In the genomic region with DNA sequence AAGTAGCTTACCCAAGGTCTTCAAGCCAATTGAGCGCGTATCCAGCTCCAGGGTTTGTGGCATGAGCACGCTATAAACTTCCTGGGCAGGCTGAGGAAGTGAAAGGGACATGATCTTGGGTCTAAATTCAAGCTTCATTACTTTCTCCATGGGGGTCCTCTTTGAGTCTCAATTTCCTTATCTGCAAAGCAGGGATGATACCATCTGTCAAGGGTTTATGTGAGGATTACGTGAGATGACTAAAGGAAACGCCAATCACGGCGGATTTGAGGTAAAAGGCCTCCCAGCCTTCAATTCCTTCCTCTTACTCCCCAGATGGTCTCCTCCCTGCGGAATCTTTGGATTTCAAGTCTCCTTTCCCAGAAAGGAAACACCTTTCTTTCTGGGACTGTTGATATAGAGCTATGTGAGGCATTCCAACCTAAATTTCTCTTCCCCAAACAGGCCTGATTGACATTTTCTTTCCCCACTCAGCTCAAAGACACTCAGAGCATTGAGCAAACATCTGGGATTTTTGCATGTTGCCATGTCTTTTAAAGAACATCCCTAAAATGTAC, we compare ENCODE assay signal across 1 cellular context.
TF ChIP-seq lines count a peak whose summit lies in the region.

No MANE protein-coding gene starts in this region.

TF ChIP-seq in HEK293, 187 proteins besides CTCF, POLR2A, EP300 and RAD21 (continued from another document):
- TF ChIP-seq, protein P1, sequence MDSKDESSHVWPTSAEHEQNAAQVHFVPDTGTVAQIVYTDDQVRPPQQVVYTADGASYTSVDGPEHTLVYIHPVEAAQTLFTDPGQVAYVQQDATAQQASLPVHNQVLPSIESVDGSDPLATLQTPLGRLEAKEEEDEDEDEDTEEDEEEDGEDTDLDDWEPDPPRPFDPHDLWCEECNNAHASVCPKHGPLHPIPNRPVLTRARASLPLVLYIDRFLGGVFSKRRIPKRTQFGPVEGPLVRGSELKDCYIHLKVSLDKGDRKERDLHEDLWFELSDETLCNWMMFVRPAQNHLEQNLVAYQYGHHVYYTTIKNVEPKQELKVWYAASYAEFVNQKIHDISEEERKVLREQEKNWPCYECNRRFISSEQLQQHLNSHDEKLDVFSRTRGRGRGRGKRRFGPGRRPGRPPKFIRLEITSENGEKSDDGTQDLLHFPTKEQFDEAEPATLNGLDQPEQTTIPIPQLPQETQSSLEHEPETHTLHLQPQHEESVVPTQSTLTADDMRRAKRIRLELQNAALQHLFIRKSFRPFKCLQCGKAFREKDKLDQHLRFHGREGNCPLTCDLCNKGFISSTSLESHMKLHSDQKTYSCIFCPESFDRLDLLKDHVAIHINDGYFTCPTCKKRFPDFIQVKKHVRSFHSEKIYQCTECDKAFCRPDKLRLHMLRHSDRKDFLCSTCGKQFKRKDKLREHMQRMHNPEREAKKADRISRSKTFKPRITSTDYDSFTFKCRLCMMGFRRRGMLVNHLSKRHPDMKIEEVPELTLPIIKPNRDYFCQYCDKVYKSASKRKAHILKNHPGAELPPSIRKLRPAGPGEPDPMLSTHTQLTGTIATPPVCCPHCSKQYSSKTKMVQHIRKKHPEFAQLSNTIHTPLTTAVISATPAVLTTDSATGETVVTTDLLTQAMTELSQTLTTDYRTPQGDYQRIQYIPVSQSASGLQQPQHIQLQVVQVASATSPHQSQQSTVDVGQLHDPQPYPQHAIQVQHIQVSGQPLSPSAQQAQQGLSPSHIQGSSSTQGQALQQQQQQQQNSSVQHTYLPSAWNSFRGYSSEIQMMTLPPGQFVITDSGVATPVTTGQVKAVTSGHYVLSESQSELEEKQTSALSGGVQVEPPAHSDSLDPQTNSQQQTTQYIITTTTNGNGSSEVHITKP (tag by site-specific recombination; IDR thresholded peaks at IDR 0.05) = peak; percentile 67
- no peak for TF ChIP-seq ZNF239 (tag by site-specific recombination; IDR thresholded peaks at IDR 0.05)
- peak; percentile 67 for TF ChIP-seq TRIM28 (IDR thresholded peaks at IDR 0.05; ENCODE audit: borderline replicate concordance, low read length)
- no peak for TF ChIP-seq ZSCAN16 (tag by site-specific recombination; IDR thresholded peaks at IDR 0.05)
- no peak for TF ChIP-seq YY1 (tag by site-specific recombination; IDR thresholded peaks at IDR 0.05)
- TF ChIP-seq OSR2 (tag by site-specific recombination; IDR thresholded peaks at IDR 0.05) = 0 out of 2 replicates have a peak, but pooled peaks have one; percentile 24
- no peak for TF ChIP-seq ZNF169 (tag by site-specific recombination; IDR thresholded peaks at IDR 0.05)
- no peak for TF ChIP-seq GLIS1 (tag by site-specific recombination; IDR thresholded peaks at IDR 0.05)
- TF ChIP-seq TCF7L2 (IDR thresholded peaks at IDR 0.05; ENCODE audit: borderline replicate concordance, low read depth, low read length) = peak; percentile 87
- no peak for TF ChIP-seq ZNF274 (IDR thresholded peaks at IDR 0.05; ENCODE audit: low read length)
- no peak for TF ChIP-seq ZNF274 (tag by site-specific recombination; IDR thresholded peaks at IDR 0.05; ENCODE audit: borderline replicate concordance)
